In genomic region chr1:24996983-24997893, GRCh38 we compare ENCODE assay signal across 13 cellular contexts.
A peak's percentile ranks its signal among the peaks of the same experiment; 100 is the strongest.
DNase-seq lines count a peak whose midpoint lies in the region; ATAC-seq and TF ChIP-seq lines count a peak whose summit lies in the region.
"Had no signal": no experiment of that assay in that cellular context is flagged by ENCODE, and none has a peak within 500 bp of the region (broad histone marks: within the 10 kb centered on the region; RNA-seq: fewer than 3 reads in every experiment).

No MANE protein-coding gene starts in this region.

- H3K36me3 ChIP-seq in OCI-LY1 (ENCODE audit: insufficient read depth, low read length) (no peaks in the 10 kb centered on the region), Caco-2 (ENCODE audit: control insufficient read depth, insufficient read depth, low read length) (no peaks in the 10 kb centered on the region)
- H3K36me3 ChIP-seq: neutrophil, upper lobe of left lung had no signal

- H3K79me2 ChIP-seq in OCI-LY1 (ENCODE audit: insufficient read depth, low read length) = no peaks in the 10 kb centered on the region

- H3K27ac Mint-ChIP-seq in activated naive CD8-positive, alpha-beta T cell treated with anti-CD3 and anti-CD28 coated beads, Interleukin-2, amount 50 U/mL, for 24 hours = peak overlapping the region; percentile 98
- no peak overlapping the region for H3K27ac Mint-ChIP-seq in Caco-2 (ENCODE audit: unreplicated experiment)

- peak overlapping the region; percentile 50 for H3K9ac ChIP-seq in OCI-LY1 (ENCODE audit: low read length)

- in situ Hi-C loops in GM13976 (cut with MboI; ENCODE audit: low sequenced_read_pairs, unreplicated experiment) = no loop called here

- intact Hi-C loops in Caco-2 (cut with micrococcal nuclease; ENCODE audit: unreplicated experiment) = no loop called here

- BruUV-seq in Caco-2 (replicated peaks; lab: Mats Ljungman, UMichigan) = no TSS peak

- peaks cover 5% of the 10 kb centered on the region for H3K9me3 Mint-ChIP-seq in activated naive CD8-positive, alpha-beta T cell treated with anti-CD3 and anti-CD28 coated beads, Interleukin-2, amount 50 U/mL, for 24 hours
- H3K9me3 Mint-ChIP-seq in Caco-2 (ENCODE audit: unreplicated experiment) = no peaks in the 10 kb centered on the region

- H3K9me3 ChIP-seq in OCI-LY1 (ENCODE audit: low read length) = no peaks in the 10 kb centered on the region
- H3K9me3 ChIP-seq in Caco-2 = no peaks in the 10 kb centered on the region
- H3K9me3 ChIP-seq: neutrophil, upper lobe of left lung had no signal

- peak overlapping the region; percentile 92 for H3K27ac ChIP-seq in OCI-LY1 (ENCODE audit: low read depth, low read length, poor library complexity, severe bottlenecking)
- H3K27ac ChIP-seq: neutrophil, upper lobe of left lung had no signal

- CTCF ChIA-PET in Caco-2 (lab: Charles Lee) = no interaction called here

- no peak overlapping the region for H2AFZ ChIP-seq in OCI-LY1 (ENCODE audit: low read length)

- POLR2A ChIA-PET in Caco-2 (lab: Charles Lee) = no interaction called here

- H3K4me2 ChIP-seq in OCI-LY1 (ENCODE audit: low read length) = peak overlapping the region; percentile 52

- H3K4me3 ChIP-seq in OCI-LY1 (ENCODE audit: low read depth, low read length, poor library complexity, severe bottlenecking) (no peak overlapping the region), Caco-2 (ENCODE audit: low read depth, low read length) (no peak overlapping the region)
- H3K4me3 ChIP-seq: upper lobe of left lung had no signal

- TF ChIP-seq CTCF in GM13976 (IDR thresholded peaks at IDR 0.05; ENCODE audit: borderline replicate concordance, control extremely low read depth, extremely low read depth, insufficient read depth, missing control alignments) (no peak), OCI-LY1 (IDR thresholded peaks at IDR 0.05; ENCODE audit: low read length) (no peak), Caco-2 (IDR thresholded peaks at IDR 0.05; ENCODE audit: insufficient read depth in 1 of 2, low read depth in 1 of 2, low read length in 1 of 2, severe bottlenecking in 1 of 2, unreplicated experiment in 1 of 2) (no peak), omental fat pad (IDR thresholded peaks at IDR 0.05) (no peak)

- H3K27me3 ChIP-seq in OCI-LY1 (ENCODE audit: insufficient read depth, low read length) (no peaks in the 10 kb centered on the region), Caco-2 (replicated peaks; ENCODE audit: control insufficient read depth, insufficient read depth, low read length) (no peaks in the 10 kb centered on the region)
- H3K27me3 ChIP-seq: neutrophil, upper lobe of left lung had no signal

- H3K36me3 Mint-ChIP-seq in activated naive CD8-positive, alpha-beta T cell treated with anti-CD3 and anti-CD28 coated beads, Interleukin-2, amount 50 U/mL, for 24 hours (ENCODE audit: low read depth) = peaks cover 10% of the 10 kb centered on the region
- H3K36me3 Mint-ChIP-seq in Caco-2 (ENCODE audit: insufficient read depth, unreplicated experiment) = no peaks in the 10 kb centered on the region

- no peaks in the 10 kb centered on the region for H3K27me3 Mint-ChIP-seq in activated naive CD8-positive, alpha-beta T cell treated with anti-CD3 and anti-CD28 coated beads, Interleukin-2, amount 50 U/mL, for 24 hours
- no peaks in the 10 kb centered on the region for H3K27me3 Mint-ChIP-seq in Caco-2 (ENCODE audit: insufficient read depth, unreplicated experiment)

- no peaks in the 10 kb centered on the region for H3F3A ChIP-seq in OCI-LY1 (ENCODE audit: insufficient read depth, low read length)

- H3K4me1 ChIP-seq in OCI-LY1 (ENCODE audit: insufficient read depth, low read length, severe bottlenecking) = peaks cover 44% of the 10 kb centered on the region
- no peaks in the 10 kb centered on the region for H3K4me1 ChIP-seq in Caco-2
- H3K4me1 ChIP-seq: upper lobe of left lung had no signal

- peaks cover 92% of the 10 kb centered on the region for H3K4me1 Mint-ChIP-seq in activated naive CD8-positive, alpha-beta T cell treated with anti-CD3 and anti-CD28 coated beads, Interleukin-2, amount 50 U/mL, for 24 hours
- H3K4me1 Mint-ChIP-seq in Caco-2 (ENCODE audit: low read depth, unreplicated experiment) = no peaks in the 10 kb centered on the region

- no peaks in the 10 kb centered on the region for H3K9me2 ChIP-seq in OCI-LY1 (ENCODE audit: low read depth, low read length)

- DNase-seq in GM13976 (ENCODE audit: low spot score) = peak; percentile 78
- DNase-seq in activated naive CD8-positive, alpha-beta T cell treated with anti-CD3 and anti-CD28 coated beads, Interleukin-2, amount 50 U/mL, for 24 hours = peak; percentile 85
- DNase-seq in stimulated activated CD8-positive, alpha-beta memory T cell treated with anti-CD3 and anti-CD28 coated beads, Interleukin-12 subunit alpha, Interleukin-12 subunit beta, amount 100 ng/mL, for 4 hours (ENCODE audit: low read depth) = peak; percentile 45
- no peak for DNase-seq in Caco-2
- no peak for DNase-seq in NCI-H1930 (lab: John Stamatoyannopoulos, UW)
- no peak for DNase-seq in midbrain (lab: John Stamatoyannopoulos, UW)
- DNase-seq in omental fat pad (ENCODE audit: low spot score) = no peak
- DNase-seq: activated CD4-positive, alpha-beta T cell treated with anti-CD3 and anti-CD28 coated beads for 1 hour; NCI-H2227 treated with DMSO at 0.1 percent for 48 hours; SHP77 treated with DMSO at 0.1 percent for 48 hours had no signal

- ATAC-seq in activated naive CD8-positive, alpha-beta T cell treated with anti-CD3 and anti-CD28 coated beads, Interleukin-2, amount 50 U/mL, for 24 hours = peak; percentile 79
- no peak for ATAC-seq in omental fat pad (ENCODE audit: low FRiP score)

- peak overlapping the region; percentile 63 for H3K4me3 Mint-ChIP-seq in activated naive CD8-positive, alpha-beta T cell treated with anti-CD3 and anti-CD28 coated beads, Interleukin-2, amount 50 U/mL, for 24 hours
- H3K4me3 Mint-ChIP-seq in Caco-2 (ENCODE audit: unreplicated experiment) = no peak overlapping the region

- H4K20me1 ChIP-seq in OCI-LY1 (ENCODE audit: insufficient read depth, low read length) = no peaks in the 10 kb centered on the region

Comparison
In these comparisons a context has a peak if more than half of its experiments do, and no peak if none do; other contexts are left out.
1. DNase-seq: peak in GM13976 (single experiment), activated naive CD8-positive, alpha-beta T cell treated with anti-CD3 and anti-CD28 coated beads, Interleukin-2, amount 50 U/mL, for 24 hours (single experiment) and stimulated activated CD8-positive, alpha-beta memory T cell treated with anti-CD3 and anti-CD28 coated beads, Interleukin-12 subunit alpha, Interleukin-12 subunit beta, amount 100 ng/mL, for 4 hours (single experiment); none in Caco-2 (0 of 2), NCI-H1930 (0 of 2), midbrain (single experiment) and omental fat pad (single experiment).